In the genomic region with DNA sequence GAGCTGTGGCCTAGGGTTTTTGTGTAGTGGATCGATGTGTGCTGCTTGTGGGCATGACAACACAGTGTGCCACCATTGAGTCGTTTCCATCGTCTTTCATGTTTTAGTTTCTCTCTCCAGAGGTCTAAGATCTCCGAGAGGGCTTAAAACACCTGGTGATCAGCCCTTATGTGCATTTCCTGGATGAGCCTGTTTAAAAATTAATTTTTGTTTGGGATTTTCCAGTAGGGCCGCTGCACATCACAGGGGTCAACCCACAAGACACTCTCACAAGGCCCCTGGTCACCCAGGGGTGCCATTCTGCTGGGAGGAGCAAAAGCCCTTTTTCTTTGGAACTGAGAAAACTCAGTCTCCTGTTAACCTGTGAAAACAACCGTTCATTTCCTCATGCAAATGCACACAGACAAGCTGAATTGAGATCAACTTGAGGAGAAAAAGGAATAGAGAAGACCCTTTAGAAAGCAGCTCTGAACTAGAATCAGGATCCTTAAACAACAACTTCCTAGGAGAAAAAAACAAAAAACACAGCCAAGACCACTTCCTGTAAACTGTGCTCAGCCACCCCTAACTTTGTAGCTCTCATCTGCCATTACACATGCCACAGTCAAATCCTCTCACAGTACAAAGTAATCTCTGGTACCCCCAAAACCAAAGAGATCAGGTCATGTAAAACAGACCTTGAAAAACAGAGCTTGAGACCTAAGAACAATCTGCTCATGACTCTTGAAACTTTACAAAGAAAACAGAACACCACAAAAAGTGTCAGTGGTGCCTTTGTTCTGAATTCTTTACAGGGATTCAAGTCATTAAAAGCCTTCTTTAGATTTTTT, we compare ENCODE assay signal across 15 cellular contexts. TPM values are rescaled to one million over a fixed set of nuclear protein-coding genes. Genes with fewer than 3 reads are reported as not detected.
DNase-seq lines count a peak whose midpoint lies in the region; ATAC-seq lines count a peak whose summit lies in the region.
"Had no signal": no experiment of that assay in that cellular context is flagged by ENCODE, and none has a peak within 500 bp of the region (broad histone marks: within the 10 kb centered on the region; RNA-seq: fewer than 3 reads in every experiment).

No MANE protein-coding gene starts in this region.

- no peaks in the 10 kb centered on the region for H3K36me3 Mint-ChIP-seq in IgD-negative memory B cell
- peaks cover 15 to 35% of the 10 kb centered on the region in 2 donors for H3K36me3 Mint-ChIP-seq in activated naive CD4-positive, alpha-beta T cell treated with anti-CD3 and anti-CD28 coated beads, Interleukin-2, amount 50 U/mL, for 72 hours

- peaks cover 0 to 8% (median 2%) of the 10 kb centered on the region in 3 donors for H3K9me3 Mint-ChIP-seq in IgD-negative memory B cell
- peaks cover 12 to 18% of the 10 kb centered on the region in 2 donors for H3K9me3 Mint-ChIP-seq in activated naive CD4-positive, alpha-beta T cell treated with anti-CD3 and anti-CD28 coated beads, Interleukin-2, amount 50 U/mL, for 72 hours

- H3K4me3 Mint-ChIP-seq in IgD-negative memory B cell = peak overlapping the region in 2 of 4 donors; percentile 8 to 27

- peak; percentile 74 to 75 for ATAC-seq in activated naive CD4-positive, alpha-beta T cell treated with anti-CD3 and anti-CD28 coated beads, Interleukin-2, amount 50 U/mL, for 72 hours
- peak; percentile 23 for ATAC-seq in stimulated activated naive CD8-positive, alpha-beta T cell treated with anti-CD3 and anti-CD28 coated beads, Interleukin-15, Interleukin-2, amounts not matched to agents 100 U/mL and 50 U/mL, for 24 hours

- H3K27ac Mint-ChIP-seq in IgD-negative memory B cell = peak overlapping the region; percentile 6 to 94 (median 35)
- peak overlapping the region; percentile 91 to 94 for H3K27ac Mint-ChIP-seq in activated naive CD4-positive, alpha-beta T cell treated with anti-CD3 and anti-CD28 coated beads, Interleukin-2, amount 50 U/mL, for 72 hours

- H3K27me3 Mint-ChIP-seq in IgD-negative memory B cell = no peaks in the 10 kb centered on the region

- H3K4me1 Mint-ChIP-seq in IgD-negative memory B cell = peaks cover 9 to 10% (median 10%) of the 10 kb centered on the region in 3 donors

- DNase-seq in activated T-cell treated with anti-CD3 and anti-CD28 coated beads, Interleukin-2, amount 50 U/mL, for 1 hour = peak; percentile 22
- DNase-seq in activated T-cell treated with anti-CD3 and anti-CD28 coated beads for 4 hours (no peak), GF-D8 (lab: John Stamatoyannopoulos, UW) (no peak), NCI-H526 treated with DMSO at 0.1 percent for 48 hours (lab: John Stamatoyannopoulos, UW) (no peak), DMS153 treated with DMSO at 0.1 percent for 48 hours (lab: John Stamatoyannopoulos, UW; ENCODE audit: unreplicated experiment) (no peak)
- DNase-seq in activated naive CD4-positive, alpha-beta T cell treated with anti-CD3 and anti-CD28 coated beads, Interleukin-2, amount 50 U/mL, for 72 hours (ENCODE audit: low spot score in 2 of 2) = peak in 1 of 2 donors; percentile 8
- peak; percentile 13 for DNase-seq in stimulated activated naive CD8-positive, alpha-beta T cell treated with anti-CD3 and anti-CD28 coated beads, Interleukin-15, Interleukin-2, amounts not matched to agents 100 U/mL and 50 U/mL, for 24 hours
- DNase-seq: ACHN; Calu3; effector CD4-positive, alpha-beta T cell; NCI-H1436 treated with DMSO at 0.1 percent for 48 hours; NCI-H446 treated with DMSO at 0.1 percent for 48 hours; SIG-M5; uterus had no signal

RNA-seq across cellular contexts. Expression of a gene that starts 8.3 kb away (rescaled TPM):
- polyA plus RNA-seq in IgD-negative memory B cell = 9.8 TPM
- 10 to 100 TPM; 25.8 to 39.1 TPM for total RNA-seq in activated naive CD4-positive, alpha-beta T cell treated with anti-CD3 and anti-CD28 coated beads, Interleukin-2, amount 50 U/mL, for 72 hours

RNA-seq across cellular contexts. Expression of a gene that starts 39.4 kb away (rescaled TPM):
- polyA plus RNA-seq in IgD-negative memory B cell = 7.7 TPM
- total RNA-seq in activated naive CD4-positive, alpha-beta T cell treated with anti-CD3 and anti-CD28 coated beads, Interleukin-2, amount 50 U/mL, for 72 hours = 10 to 100 TPM; 31.6 to 41.2 TPM

Comparison
In these comparisons a context has a peak if more than half of its experiments do, and no peak if none do; other contexts are left out.
1. DNase-seq: peak in activated T-cell treated with anti-CD3 and anti-CD28 coated beads, Interleukin-2, amount 50 U/mL, for 1 hour (single experiment) and stimulated activated naive CD8-positive, alpha-beta T cell treated with anti-CD3 and anti-CD28 coated beads, Interleukin-15, Interleukin-2, amounts not matched to agents 100 U/mL and 50 U/mL, for 24 hours (single experiment); none in activated T-cell treated with anti-CD3 and anti-CD28 coated beads for 4 hours (single experiment), GF-D8 (single experiment), NCI-H526 treated with DMSO at 0.1 percent for 48 hours (single experiment) and DMS153 treated with DMSO at 0.1 percent for 48 hours (single experiment).